Comparison of ENCODE assay signal across 9 cellular contexts in genomic region chr18:36297419-36298112, GRCh38. TPM values are rescaled to one million over a fixed set of nuclear protein-coding genes. Genes with fewer than 3 reads are reported as not detected.
DNase-seq lines count a peak whose midpoint lies in the region; ATAC-seq, FAIRE-seq and TF ChIP-seq lines count a peak whose summit lies in the region.
"Had no signal": no experiment of that assay in that cellular context is flagged by ENCODE, and none has a peak within 500 bp of the region (broad histone marks: within the 10 kb centered on the region; RNA-seq: fewer than 3 reads in every experiment).

TSS of gene FHOD3 (plus strand) at chr18:36297713. CDS start at chr18:36297836, 123 bp downstream.

- FAIRE-seq in K562 (lab: Jason Lieb, UNC) = no peak

- H4K20me1 ChIP-seq in HCT116 (ENCODE audit: insufficient read depth) (no peaks in the 10 kb centered on the region), K562 (replicated peaks; ENCODE audit: control insufficient read depth, insufficient read depth, low read length) (peaks cover 6% of the 10 kb centered on the region; the same call in 1 of the 2 replicates)

- 4% methylated on average over 39 of the region's 89 CpGs for WGBS in K562 (ENCODE audit: insufficient coverage, low coverage, missing lambda C conversion rate)

- H3K79me2 ChIP-seq in HCT116 (ENCODE audit: insufficient read depth, low read length) = no peaks in the 10 kb centered on the region
- H3K79me2 ChIP-seq in K562 (ENCODE audit: control insufficient read depth, insufficient read depth, low read length) = no peaks in the 10 kb centered on the region

- BruUV-seq in HCT116 (replicated peaks; lab: Mats Ljungman, UMichigan) (no TSS peak), K562 (replicated peaks; lab: Mats Ljungman, UMichigan) (no TSS peak)

- peak within 1 kb of the TSS; percentile 52 to 65 for H3K4me3 ChIP-seq in HCT116 (replicated peaks in 1 of 2; ENCODE audit: low read depth in 1 of 2, low read length in 2 of 2)
- H3K4me3 ChIP-seq in K562 = peak within 1 kb of the TSS; percentile 26
- peak within 1 kb of the TSS; percentile 55 for H3K4me3 ChIP-seq in iPS-11a (ENCODE audit: low read depth, low read length)
- H3K4me3 ChIP-seq in retinal pigment epithelial cell (ENCODE audit: low read length) = peak within 1 kb of the TSS; percentile 61

- RAD21 ChIA-PET in HCT116 (lab: Charles Lee; ENCODE audit: low non-redundant PET in 1 of 2, low total read pairs in 2 of 2, uncharacterized antibody in 2 of 2, unreplicated experiment in 2 of 2) = interaction anchor here in 1 of 2 experiments (0.6 kb wide), 1 partner anchor 190 kb away, joined by 3 read pairs; no protein-coding TSS in a partner anchor

- TF ChIP-seq RAD21 in HCT116 (IDR thresholded peaks at IDR 0.05; ENCODE audit: low read depth) (no peak), K562 (CRISPR knock-in tag; conservative IDR thresholded peaks at IDR 0.05 in 1 of 2, IDR thresholded peaks at IDR 0.05 in 1 of 2) (no peak)

- H3K27ac ChIP-seq in HCT116 (ENCODE audit: low read depth, low read length) (peak within 1 kb of the TSS; percentile 49; the same call in 1 of the 2 replicates), K562 (ENCODE audit: extremely low read depth, low read depth, low read length) (no peak within 1 kb of the TSS)

- H3K9ac ChIP-seq in HCT116 (ENCODE audit: low read length) = peak within 1 kb of the TSS; percentile 58
- H3K9ac ChIP-seq in K562 (ENCODE audit: insufficient read depth in 1 of 2, low read depth in 2 of 2, low read length in 2 of 2) = peak within 1 kb of the TSS in 1 of 2 experiments; percentile 78; a peak in 2 of 4 replicates

- TF ChIP-seq POLR2A in HCT116 (IDR thresholded peaks at IDR 0.05; ENCODE audit: borderline replicate concordance, extremely low read depth, insufficient read depth, insufficient read length) = no peak
- no peak for TF ChIP-seq POLR2A in K562 (conservative IDR thresholded peaks at IDR 0.05)

- peaks cover 0 to 13% of the 10 kb centered on the region in 2 experiments; a peak in 2 of 4 replicates for H3K4me1 ChIP-seq in HCT116 (ENCODE audit: control insufficient read depth in 1 of 2, insufficient read depth in 2 of 2, low read length in 2 of 2)
- H3K4me1 ChIP-seq in K562 (replicated peaks in 1 of 2; ENCODE audit: control insufficient read depth in 2 of 2, insufficient read depth in 2 of 2, low read length in 2 of 2) = peaks cover 0 to 20% of the 10 kb centered on the region in 2 experiments; a peak in 4 of 5 replicates

- TF ChIP-seq CTCF in HCT116 (IDR thresholded peaks at IDR 0.05 in 2 of 3, conservative IDR thresholded peaks at IDR 0.05 in 1 of 3; ENCODE audit: borderline replicate concordance in 1 of 3, insufficient read depth in 1 of 3, low read depth in 2 of 3, low read length in 2 of 3) (no peak), K562 (IDR thresholded peaks at IDR 0.05 in 2 of 3, conservative IDR thresholded peaks at IDR 0.05 in 1 of 3; ENCODE audit: insufficient read depth in 2 of 3, low read depth in 1 of 3, low read length in 3 of 3) (no peak), retinal pigment epithelial cell (conservative IDR thresholded peaks at IDR 0.05; ENCODE audit: low read depth, low read length) (no peak)

- CTCF ChIA-PET in HCT116 (lab: Charles Lee) (interaction anchor here (0.5 to 1.5 kb wide), 4 partner anchors 12 to 123 kb away, joined by 3 to 4 read pairs (median 3); no protein-coding TSS in a partner anchor), K562 (lab: Yijun Ruan, JAX; ENCODE audit: low intra/inter-chr PET ratio) (no interaction called here)

- H2AFZ ChIP-seq in HCT116 (ENCODE audit: low read depth, low read length, poor library complexity, severe bottlenecking) (peak within 1 kb of the TSS; percentile 74), K562 (ENCODE audit: low read depth, low read length) (peak within 1 kb of the TSS; percentile 53)

- POLR2A ChIA-PET in HCT116 (lab: Charles Lee) = no interaction called here
- POLR2A ChIA-PET in K562 (lab: Yijun Ruan, JAX) = interaction anchor here (0.6 to 1.2 kb wide), 2 partner anchors 112 to 1468 kb away, joined by 3 to 4 read pairs; no protein-coding TSS in a partner anchor

- no peaks in the 10 kb centered on the region for H3K36me3 ChIP-seq in HCT116 (ENCODE audit: control insufficient read depth in 1 of 2, insufficient read depth in 2 of 2, low read length in 2 of 2)
- no peaks in the 10 kb centered on the region for H3K36me3 ChIP-seq in K562 (ENCODE audit: control insufficient read depth, insufficient read depth, low read length)

- in situ Hi-C loops in K562 (cut with MboI) = no loop called here

- no peaks in the 10 kb centered on the region for H3K9me3 ChIP-seq in HCT116 (ENCODE audit: control insufficient read depth in 1 of 2, insufficient read depth in 1 of 2, low read depth in 1 of 2, low read length in 2 of 2)
- H3K9me3 ChIP-seq in K562 (replicated peaks; ENCODE audit: control insufficient read depth, insufficient read depth, low read depth, low read length) = no peaks in the 10 kb centered on the region

- no peak for TF ChIP-seq EP300 in K562 (IDR thresholded peaks at IDR 0.05; ENCODE audit: low read length)

- H3K27me3 ChIP-seq in HCT116 (ENCODE audit: insufficient read depth, low read length) (no peaks in the 10 kb centered on the region; the same call in 1 of the 2 replicates), K562 (ENCODE audit: control insufficient read depth in 2 of 2, insufficient read depth in 2 of 2, low read length in 2 of 2) (peaks cover 33 to 39% of the 10 kb centered on the region in 2 experiments)

- peak; percentile 81 for ATAC-seq in HCT116
- ATAC-seq in K562 = peak; percentile 80

- H3K9me2 ChIP-seq in HCT116 (ENCODE audit: insufficient read depth) = no peaks in the 10 kb centered on the region

- peak; percentile 62 for DNase-seq in activated CD8-positive, alpha-beta memory T cell treated with anti-CD3 and anti-CD28 coated beads for 24 hours
- DNase-seq in activated CD8-positive, alpha-beta memory T cell treated with anti-CD3 and anti-CD28 coated beads, Interleukin-2, amount 50 U/mL, for 4 hours = no peak
- DNase-seq in HCT116 (ENCODE audit: low read depth, low spot score) = no peak
- DNase-seq in NCI-H1930 (lab: John Stamatoyannopoulos, UW) = peak; percentile 70 to 73
- DNase-seq in K562 (ENCODE audit: extremely low read depth in 1 of 4, low spot score in 3 of 4) = peak; percentile 28 to 90 (median 83)
- DNase-seq in retinal pigment epithelial cell (ENCODE audit: low read depth) = no peak
- DNase-seq in HUDEP-2 (lab: John Stamatoyannopoulos, UW; ENCODE audit: unreplicated experiment in 76 of 76) = no peak

- intact Hi-C loops in HCT116 (cut with micrococcal nuclease) = no loop called here
- intact Hi-C loops in K562 (cut with micrococcal nuclease) = loop anchor here (5.0 kb wide), 1 partner anchor 275 kb away; no protein-coding TSS in a partner anchor

- H3K9me1 ChIP-seq in K562 (ENCODE audit: control insufficient read depth, insufficient read depth, low read length) = no peaks in the 10 kb centered on the region

- peak within 1 kb of the TSS; percentile 93 for H3K4me2 ChIP-seq in HCT116 (ENCODE audit: low read length)
- H3K4me2 ChIP-seq in K562 (ENCODE audit: insufficient read depth, low read length) = peak within 1 kb of the TSS; percentile 46

TF ChIP-seq in HCT116, 20 proteins besides CTCF, POLR2A, EP300 and RAD21 (continues in another document):
- TF ChIP-seq ZNF274 (IDR thresholded peaks at IDR 0.05; ENCODE audit: low read depth, low read length) (no peak), ZFX (IDR thresholded peaks at IDR 0.05) (peak; percentile 53), POLR2AphosphoS5 (IDR thresholded peaks at IDR 0.05; ENCODE audit: low read depth, low read length) (peak; percentile 34; the same call in 1 of the 2 replicates), EGR1 (IDR thresholded peaks at IDR 0.05; ENCODE audit: low read depth) (no peak)

TF ChIP-seq in K562, 482 proteins besides CTCF, POLR2A, EP300 and RAD21 (continues in another document):
- TF ChIP-seq ZNF518B (CRISPR knock-in tag; IDR thresholded peaks at IDR 0.05) (no peak), TBP (optimal IDR thresholded peaks at IDR 0.05; ENCODE audit: low read depth, low read length) (peak; percentile 29)

RNA-seq across cellular contexts. Expression of gene FHOD3, which starts in this region (rescaled TPM):
- total RNA-seq in HCT116 (2021; ENCODE audit: unreplicated experiment) (4.0 TPM), K562 (2014; rRNA removed) (not detected in 2 replicates), K562 (2014; rRNA removed; fragmentation: Illumina TruSeq; extraction: Trizol) (not detected in 2 replicates), K562 (2015; rRNA removed; fragmentation: Illumina TruSeq; extraction: Trizol) (not detected in 2 replicates), K562 (2021) (0.11 TPM in 1 of 2 replicates, not detected in the other)
- polyA plus RNA-seq in HCT116 (2012) = 2.2 and 2.5 TPM in 2 replicates
- not detected in 2 replicates for total RNA-seq in K562 (2011; cell fraction: chromatin; rRNA removed; ENCODE audit: low replicate concordance)
- not detected in 2 replicates for total RNA-seq in K562 (2011; cell fraction: nucleolus; rRNA removed)
- not detected in 2 replicates for total RNA-seq in K562 (2011; cell fraction: nucleoplasm; rRNA removed)
- polyA plus RNA-seq in K562 (2011; rRNA removed) (not detected in 2 replicates), K562 (2014; fragmentation: Illumina TruSeq; extraction: Trizol) (not detected in 2 replicates), K562 (2014; fragmentation: Nextera tagmentation; extraction: Ambion mirVana) (not detected), K562 (2014; rRNA removed) (not detected in 2 replicates)
- polyA plus RNA-seq in K562 (2011; cell fraction: cytosol; rRNA removed) = not detected in 2 replicates
- polyA plus RNA-seq in K562 (2011; cell fraction: nucleus; rRNA removed) = not detected in 2 replicates
- 0.08 TPM in 1 of 2 replicates, not detected in the other for polyA plus RNA-seq in K562 (2012)
- polyA minus RNA-seq in K562 (2011; rRNA and poly(A)+ RNA removed) = not detected in 2 replicates
- polyA minus RNA-seq in K562 (2011; cell fraction: cytosol; rRNA and poly(A)+ RNA removed) = not detected in 2 replicates
- not detected in 2 replicates for polyA minus RNA-seq in K562 (2011; cell fraction: nucleus; rRNA and poly(A)+ RNA removed)
- total RNA-seq: mononuclear cell had no signal

Comparison
In these comparisons a context has a peak if more than half of its experiments do, and no peak if none do; other contexts are left out.
1. DNase-seq: peak in activated CD8-positive, alpha-beta memory T cell treated with anti-CD3 and anti-CD28 coated beads for 24 hours (single experiment) and NCI-H1930 (2 of 2); none in activated CD8-positive, alpha-beta memory T cell treated with anti-CD3 and anti-CD28 coated beads, Interleukin-2, amount 50 U/mL, for 4 hours (single experiment), HCT116 (single experiment), retinal pigment epithelial cell (single experiment) and HUDEP-2 (0 of 76).
2. Peak in DNase-seq, ATAC-seq, H3K4me3 ChIP-seq and H3K4me2 ChIP-seq in K562; RNA of the gene not detected or under 1 TPM.
3. Peak in every context shown above with its lines, with median percentiles within 50 percentile points of each other: H3K4me3 ChIP-seq.